Comparison of ENCODE assay signal across 12 cellular contexts in the genomic region with DNA sequence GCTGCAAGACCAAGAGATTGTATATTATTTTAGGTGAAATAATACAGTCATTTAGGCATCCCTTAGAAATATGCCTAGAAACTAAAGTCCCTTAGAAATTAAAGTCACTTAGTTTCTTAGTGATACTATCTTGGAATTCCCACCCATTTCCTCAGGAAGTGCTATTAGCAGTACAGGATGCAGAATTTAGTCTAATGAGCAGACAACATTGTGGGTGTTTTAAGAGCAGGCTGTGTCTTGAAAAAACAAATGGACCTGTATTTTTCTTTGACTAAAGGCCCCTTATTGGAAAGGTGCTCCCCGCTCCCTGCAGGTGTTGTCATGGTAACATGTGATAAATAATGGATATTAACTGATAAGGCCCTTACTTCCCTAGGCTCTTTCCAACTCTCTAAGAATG. TPM values are rescaled to one million over a fixed set of nuclear protein-coding genes. Genes with fewer than 3 reads are reported as not detected.
A peak's percentile ranks its signal among the peaks of the same experiment; 100 is the strongest.
DNase-seq lines count a peak whose midpoint lies in the region; ATAC-seq, FAIRE-seq and TF ChIP-seq lines count a peak whose summit lies in the region.
"Had no signal": no experiment of that assay in that cellular context is flagged by ENCODE, and none has a peak within 500 bp of the region (broad histone marks: within the 10 kb centered on the region; RNA-seq: fewer than 3 reads in every experiment).

No MANE protein-coding gene starts in this region.

- H3K9ac ChIP-seq in skeletal muscle tissue (ENCODE audit: low read depth in 1 of 3, low read length in 3 of 3), result peak overlapping the region in 1 of 3 donors; percentile 17

- H3K27me3 Mint-ChIP-seq in activated CD4-positive, alpha-beta T cell treated with anti-CD3 and anti-CD28 coated beads for 36 hours, result no peaks in the 10 kb centered on the region
- peaks cover 4% of the 10 kb centered on the region for H3K27me3 Mint-ChIP-seq in T-helper 17 cell

- intact Hi-C loops in activated CD4-positive, alpha-beta T cell treated with anti-CD3 and anti-CD28 coated beads for 36 hours (cut with DNase I, micrococcal nuclease), result loop anchor here (1.0 to 5.0 kb wide), 5 partner anchors 77 to 604 kb away; a partner anchor contains a TSS

- peaks cover 2% of the 10 kb centered on the region for H3K9me3 Mint-ChIP-seq in activated CD4-positive, alpha-beta T cell treated with anti-CD3 and anti-CD28 coated beads for 36 hours (ENCODE audit: low read depth)
- H3K9me3 Mint-ChIP-seq: activated T-cell treated with anti-CD3 and anti-CD28 coated beads, Interleukin-2, amount 50 U/mL, for 4 hours; neural crest cell had no signal

- CTCF ChIA-PET in activated CD4-positive, alpha-beta T cell treated with anti-CD3 and anti-CD28 coated beads for 36 hours (lab: Charles Lee), result interaction anchor here (0.6 to 2.5 kb wide), 28 partner anchors 9 to 610 kb away, joined by 3 to 12 read pairs (median 4); no protein-coding TSS in a partner anchor

- ATAC-seq in activated CD4-positive, alpha-beta T cell treated with anti-CD3 and anti-CD28 coated beads for 36 hours, result no peak
- ATAC-seq in RWPE2 (ENCODE audit: low read depth) (no peak), T-helper 17 cell (no peak)

- H3K27me3 ChIP-seq in RWPE2 (ENCODE audit: insufficient read depth, poor library complexity, severe bottlenecking) (no peaks in the 10 kb centered on the region), right atrium auricular region (no peaks in the 10 kb centered on the region), skeletal muscle tissue (ENCODE audit: control insufficient read depth in 3 of 3, insufficient read depth in 3 of 3, low read length in 3 of 3) (no peaks in the 10 kb centered on the region)

- H3K36me3 ChIP-seq in RWPE2 (ENCODE audit: low read depth) (no peaks in the 10 kb centered on the region), right atrium auricular region (no peaks in the 10 kb centered on the region), skeletal muscle tissue (ENCODE audit: control insufficient read depth in 3 of 3, insufficient read depth in 3 of 3, low read length in 3 of 3) (no peaks in the 10 kb centered on the region)

- FAIRE-seq in frontal cortex (lab: Jason Lieb, UNC), result no peak
- FAIRE-seq: A549 had no signal

- no peak for DNase-seq in activated CD4-positive, alpha-beta T cell treated with anti-CD3 and anti-CD28 coated beads for 36 hours
- no peak for DNase-seq in activated CD4-positive, alpha-beta T cell treated with anti-CD3 and anti-CD28 coated beads for 48 hours
- DNase-seq in RWPE2 (ENCODE audit: low spot score) (no peak), right atrium auricular region (ENCODE audit: low spot score) (no peak), NCI-H82 (lab: John Stamatoyannopoulos, UW) (no peak), T-helper 17 cell (no peak), frontal cortex (ENCODE audit: low spot score in 2 of 2) (no peak)

- H3K4me1 ChIP-seq in RWPE2 (ENCODE audit: insufficient read depth, poor library complexity, severe bottlenecking) (peaks cover 11% of the 10 kb centered on the region), right atrium auricular region (peaks cover 0 to 29% of the 10 kb centered on the region in 2 donors), skeletal muscle tissue (ENCODE audit: control insufficient read depth in 3 of 3, insufficient read depth in 3 of 3, low read length in 3 of 3) (peaks cover 0 to 9% (median 2%) of the 10 kb centered on the region in 3 donors)

- no peaks in the 10 kb centered on the region for H3K9me3 ChIP-seq in RWPE2 (ENCODE audit: severe bottlenecking)
- no peaks in the 10 kb centered on the region for H3K9me3 ChIP-seq in right atrium auricular region
- H3K9me3 ChIP-seq in skeletal muscle tissue (ENCODE audit: control insufficient read depth in 3 of 3, low read length in 3 of 3), result no peaks in the 10 kb centered on the region
- no peaks in the 10 kb centered on the region for H3K9me3 ChIP-seq in T-helper 17 cell (ENCODE audit: control insufficient read depth, low read length, poor library complexity, severe bottlenecking)
- H3K9me3 ChIP-seq: A549 had no signal

- H3K36me3 Mint-ChIP-seq in activated CD4-positive, alpha-beta T cell treated with anti-CD3 and anti-CD28 coated beads for 36 hours (ENCODE audit: low read depth), result no peaks in the 10 kb centered on the region
- H3K36me3 Mint-ChIP-seq in T-helper 17 cell (ENCODE audit: low read depth), result no peaks in the 10 kb centered on the region

- no peak overlapping the region for H3K4me3 Mint-ChIP-seq in activated CD4-positive, alpha-beta T cell treated with anti-CD3 and anti-CD28 coated beads for 36 hours
- no peak overlapping the region for H3K4me3 Mint-ChIP-seq in T-helper 17 cell
- H3K4me3 Mint-ChIP-seq: activated T-cell treated with anti-CD3 and anti-CD28 coated beads, Interleukin-2, amount 50 U/mL, for 4 hours; neural crest cell had no signal

- H3K27ac ChIP-seq in RWPE2 (ENCODE audit: poor library complexity, severe bottlenecking), result peak overlapping the region; percentile 31
- peak overlapping the region; percentile 42 to 46 for H3K27ac ChIP-seq in right atrium auricular region
- peak overlapping the region; percentile 57 for H3K27ac ChIP-seq in skeletal muscle tissue (ENCODE audit: low read depth, low read length)
- H3K27ac ChIP-seq: VCaP had no signal

- peak overlapping the region; percentile 67 for H3K27ac Mint-ChIP-seq in activated CD4-positive, alpha-beta T cell treated with anti-CD3 and anti-CD28 coated beads for 36 hours
- no peak overlapping the region for H3K27ac Mint-ChIP-seq in T-helper 17 cell

- POLR2A ChIA-PET in activated CD4-positive, alpha-beta T cell treated with anti-CD3 and anti-CD28 coated beads for 36 hours (lab: Charles Lee), result interaction anchor here (1.0 kb wide), 1 partner anchor 21 kb away, joined by 3 read pairs; no protein-coding TSS in a partner anchor

- TF ChIP-seq CTCF in RWPE2 (IDR thresholded peaks at IDR 0.05; ENCODE audit: poor library complexity, severe bottlenecking), result no peak
- TF ChIP-seq CTCF in right atrium auricular region (IDR thresholded peaks at IDR 0.05), result no peak

- H3K4me1 Mint-ChIP-seq in activated CD4-positive, alpha-beta T cell treated with anti-CD3 and anti-CD28 coated beads for 36 hours, result peaks cover 36% of the 10 kb centered on the region
- peaks cover 9% of the 10 kb centered on the region for H3K4me1 Mint-ChIP-seq in T-helper 17 cell

- H3K4me3 ChIP-seq in RWPE2 (ENCODE audit: severe bottlenecking) (no peak overlapping the region), right atrium auricular region (no peak overlapping the region), skeletal muscle tissue (ENCODE audit: low read length in 3 of 3) (no peak overlapping the region)
- H3K4me3 ChIP-seq: A549 had no signal

RNA-seq across cellular contexts. Expression of a gene that starts 38.8 kb away (rescaled TPM):
- 10 to 100 TPM; 54.2 to 55.3 TPM for total RNA-seq in activated CD4-positive, alpha-beta T cell treated with anti-CD3 and anti-CD28 coated beads for 36 hours
- total RNA-seq in right atrium auricular region (10 to 100 TPM; 11.8 to 16.4 TPM), skeletal muscle tissue (9.9 TPM), T-helper 17 cell (10 to 100 TPM; 18.8 to 29.9 TPM), frontal cortex (37.1 TPM)
